ENCODE assay signal across 8 cellular contexts in genomic region chr1:11907275-11908138, GRCh38. TPM values are rescaled to one million over a fixed set of nuclear protein-coding genes. Genes with fewer than 3 reads are reported as not detected.
A peak's percentile ranks its signal among the peaks of the same experiment; 100 is the strongest.
DNase-seq lines count a peak whose midpoint lies in the region; TF ChIP-seq lines count a peak whose summit lies in the region.

No MANE protein-coding gene starts in this region.

- H2BK120ac ChIP-seq in H9 (ENCODE audit: low read depth, low read length, poor library complexity, severe bottlenecking), result peak overlapping the region; percentile 93

- peaks cover 7 to 10% of the 10 kb centered on the region in 2 experiments for H3K4me1 Mint-ChIP-seq in H9
- H3K4me1 Mint-ChIP-seq in nephron, result peaks cover 24% of the 10 kb centered on the region

- H2BK15ac ChIP-seq in H9 (ENCODE audit: low read depth, low read length), result no peak overlapping the region

- H3K27me3 Mint-ChIP-seq in H9 (ENCODE audit: low read depth) (peaks cover 4% of the 10 kb centered on the region; the same call in 1 of the 2 replicates), nephron (ENCODE audit: low read depth) (peaks cover 8% of the 10 kb centered on the region)

- no peaks in the 10 kb centered on the region for H4K20me1 ChIP-seq in H9 (ENCODE audit: control insufficient read depth, insufficient read depth, insufficient read length)

- no peaks in the 10 kb centered on the region for H3K4me1 ChIP-seq in H9 (ENCODE audit: insufficient read depth, low read length)

- DNase-seq in EH (ENCODE audit: low read depth) (peak; percentile 95), H9 (peak; percentile 95), M059J (ENCODE audit: low read depth) (peak; percentile 92), SHP77 (lab: John Stamatoyannopoulos, UW) (peak; percentile 89 to 91), fibroblast of the aortic adventitia (ENCODE audit: low read depth) (peak; percentile 97)
- DNase-seq in activated effector memory CD4-positive, alpha-beta T cell treated with anti-CD3 and anti-CD28 coated beads, Interleukin-2, amount 50 U/mL, for 16 hours, result peak; percentile 94
- DNase-seq in stimulated activated naive CD4-positive, alpha-beta T cell treated with Interleukin-2 at 50 U/mL for 16 hours (lab: John Stamatoyannopoulos, UW), result peak; percentile 83

- peaks cover 5% of the 10 kb centered on the region for H3K23me2 ChIP-seq in H9 (ENCODE audit: insufficient read length, low read depth, low read length, poor library complexity, severe bottlenecking)

- H2BK5ac ChIP-seq in H9 (ENCODE audit: insufficient read length, low read length), result peak overlapping the region; percentile 100

- peak overlapping the region; percentile 94 for H3T11ph ChIP-seq in H9 (ENCODE audit: low read length)

- peak overlapping the region; percentile 76 for H3K4me2 ChIP-seq in H9 (ENCODE audit: insufficient read depth, insufficient read length, low read length)

- H2BK12ac ChIP-seq in H9 (ENCODE audit: insufficient read length, low read depth, low read length), result peak overlapping the region; percentile 9

- H3K18ac ChIP-seq in H9 (ENCODE audit: insufficient read length, low read depth, low read length), result peak overlapping the region; percentile 94

- H3K4ac ChIP-seq in H9 (ENCODE audit: low read depth, low read length), result no peak overlapping the region; the same call in 1 of the 2 replicates

- H3K4me3 ChIP-seq in fibroblast of the aortic adventitia (ENCODE audit: low read depth, low read length), result no peak overlapping the region

- no peaks in the 10 kb centered on the region; a peak in 1 of 7 replicates for H3K36me3 Mint-ChIP-seq in H9 (ENCODE audit: insufficient read depth in 1 of 3, low read depth in 3 of 3)
- H3K36me3 Mint-ChIP-seq in nephron (ENCODE audit: low read depth), result no peaks in the 10 kb centered on the region

- no peaks in the 10 kb centered on the region for H3K79me1 ChIP-seq in H9 (ENCODE audit: insufficient read depth, low read depth, low read length, poor library complexity, severe bottlenecking)

- no peak overlapping the region for H2AK5ac ChIP-seq in H9 (ENCODE audit: insufficient read length, low read length)

- H3K23ac ChIP-seq in H9 (ENCODE audit: insufficient read length, low read depth, low read length), result no peak overlapping the region

- H4K5ac ChIP-seq in H9 (ENCODE audit: insufficient read length, low read depth, low read length), result peak overlapping the region; percentile 96

- TF ChIP-seq CTCF in H9 (conservative IDR thresholded peaks at IDR 0.05) (peak; percentile 81), fibroblast of the aortic adventitia (IDR thresholded peaks at IDR 0.05; ENCODE audit: insufficient read depth, low read length) (peak; percentile 82), nephron (IDR thresholded peaks at IDR 0.05; ENCODE audit: unreplicated experiment in 3 of 3) (peak; percentile 73 to 81 (median 77))

- no peaks in the 10 kb centered on the region for H3K9me3 ChIP-seq in H9 (ENCODE audit: control insufficient read depth, low read depth, low read length)

- peak overlapping the region; percentile 90 for H3K9ac ChIP-seq in H9 (ENCODE audit: extremely low read depth, insufficient read length, low read length)

- peak overlapping the region; percentile 9 for H2AFZ ChIP-seq in H9 (ENCODE audit: low read length)

- H3K27ac Mint-ChIP-seq in H9 (peak overlapping the region; percentile 100), nephron (peak overlapping the region; percentile 100)

- peak overlapping the region; percentile 97 for H3K56ac ChIP-seq in H9 (ENCODE audit: insufficient read length, low read depth, low read length)

- H3K27me3 ChIP-seq in H9 (ENCODE audit: insufficient read depth, low read length), result no peaks in the 10 kb centered on the region

- no peak overlapping the region for H4K8ac ChIP-seq in H9 (replicated peaks; ENCODE audit: insufficient read length, low read depth, low read length)

- peak overlapping the region; percentile 96 for H3K27ac ChIP-seq in H9 (ENCODE audit: insufficient read length, low read depth, low read length)

- no peak overlapping the region for H4K91ac ChIP-seq in H9 (ENCODE audit: insufficient read length, low read depth, low read length)

- WGBS in H9 (ENCODE audit: extremely low coverage, insufficient read length, low lambda C conversion rate), result no CpG with 5 or more reads among the region's 21 CpGs

- peak overlapping the region; percentile 86 for H2BK20ac ChIP-seq in H9 (ENCODE audit: low read depth, low read length, poor library complexity, severe bottlenecking)

- H3K9me3 Mint-ChIP-seq in H9, result no peaks in the 10 kb centered on the region; a peak in 1 of 5 replicates
- H3K9me3 Mint-ChIP-seq in nephron, result no peaks in the 10 kb centered on the region

- peak overlapping the region; percentile 86; the same call in 1 of the 2 replicates for H3K14ac ChIP-seq in H9 (ENCODE audit: insufficient read depth, low read length)

- H3K79me2 ChIP-seq in H9 (ENCODE audit: insufficient read depth, low read length), result no peaks in the 10 kb centered on the region

- H3K4me3 Mint-ChIP-seq in H9 (peak overlapping the region; percentile 82 to 88; a peak in 4 of 5 replicates), nephron (peak overlapping the region; percentile 87 to 91 (median 90))

RNA-seq across cellular contexts. Expression of gene KIAA2013, which starts 18.7 kb away (rescaled TPM):
- 45.7 and 46.8 TPM in 2 replicates for total RNA-seq in H9 (2021)
- total RNA-seq in M059J (2014; rRNA removed; shearing (Covaris generic)), result 78.4 and 109 TPM in 2 replicates
- total RNA-seq in fibroblast of the aortic adventitia (ENCODE audit: low replicate concordance), result 37.8 and 86.9 TPM in 2 replicates

RNA-seq across cellular contexts. Expression of gene PLOD1, which starts 27.0 kb away (rescaled TPM):
- total RNA-seq in H9 (2021) (57.0 TPM in 2 replicates), fibroblast of the aortic adventitia (ENCODE audit: low replicate concordance) (116 and 123 TPM in 2 replicates)
- 157 and 205 TPM in 2 replicates for total RNA-seq in M059J (2014; rRNA removed; shearing (Covaris generic))

RNA-seq across cellular contexts. Expression of gene NPPB, which starts 48.8 kb away (rescaled TPM):
- total RNA-seq in H9 (2021) (0.35 TPM in 1 of 2 replicates, not detected in the other), fibroblast of the aortic adventitia (ENCODE audit: low replicate concordance) (not detected in 2 replicates)
- total RNA-seq in M059J (2014; rRNA removed; shearing (Covaris generic)), result 7.0 and 20.0 TPM in 2 replicates

RNA-seq across cellular contexts. Expression of gene NPPA, which starts 59.9 kb away (rescaled TPM):
- total RNA-seq in H9 (2021) (not detected in 2 replicates), fibroblast of the aortic adventitia (ENCODE audit: low replicate concordance) (not detected in 2 replicates)
- not detected in 2 replicates for total RNA-seq in M059J (2014; rRNA removed; shearing (Covaris generic))
